ENCODE assay signal across 8 cellular contexts in genomic region chr17:20116683-20117309, GRCh38.
DNase-seq lines count a peak whose midpoint lies in the region; ATAC-seq, FAIRE-seq and TF ChIP-seq lines count a peak whose summit lies in the region.

No MANE protein-coding gene starts in this region.

- H3K27me3 ChIP-seq in brain microvascular endothelial cell (replicated peaks) (no peaks in the 10 kb centered on the region), kidney epithelial cell (ENCODE audit: control insufficient read depth, insufficient read depth, low read length) (no peaks in the 10 kb centered on the region)

- H3K4me3 ChIP-seq in brain microvascular endothelial cell (ENCODE audit: low read depth, low read length) (no peak overlapping the region), kidney epithelial cell (ENCODE audit: low read depth, low read length) (no peak overlapping the region)

- ATAC-seq in HG03571 (IDR thresholded peaks at IDR 0.05; ENCODE audit: unreplicated experiment), result no peak

- peak; percentile 45 for FAIRE-seq in TTC549 (lab: Jason Lieb, UNC)

- in situ Hi-C loops in G401 (cut with HindIII; ENCODE audit: low sequenced_read_pairs) (no loop called here), brain microvascular endothelial cell (cut with HindIII; ENCODE audit: low pct_ligation_motif_present, low sequenced_read_pairs) (no loop called here)

- H3K27ac ChIP-seq in brain microvascular endothelial cell, result no peak overlapping the region

- TF ChIP-seq CTCF in brain microvascular endothelial cell (IDR thresholded peaks at IDR 0.05; ENCODE audit: low read depth, low read length, missing control alignments) (peak; percentile 77), kidney epithelial cell (IDR thresholded peaks at IDR 0.05; ENCODE audit: insufficient read depth, low read length, poor library complexity, severe bottlenecking) (peak; percentile 72)

- H3K36me3 ChIP-seq in brain microvascular endothelial cell (replicated peaks) (no peaks in the 10 kb centered on the region), kidney epithelial cell (ENCODE audit: control insufficient read depth, insufficient read depth, low read length) (no peaks in the 10 kb centered on the region)

- DNase-seq in G401 (ENCODE audit: low spot score) (peak; percentile 78), LoVo (ENCODE audit: low spot score) (peak; percentile 59), brain microvascular endothelial cell (peak; percentile 11), kidney epithelial cell (ENCODE audit: low read depth) (peak; percentile 4), mesenteric fat pad (ENCODE audit: low spot score) (no peak)
- DNase-seq in stimulated activated CD4-positive, alpha-beta T cell treated with anti-CD3 and anti-CD28 coated beads, Interleukin-4, amount 100 ng/mL, for 48 hours (ENCODE audit: low read depth in 2 of 2), result peak; percentile 28 to 50
